Comparison of ENCODE assay signal across 10 cellular contexts in the genomic region with DNA sequence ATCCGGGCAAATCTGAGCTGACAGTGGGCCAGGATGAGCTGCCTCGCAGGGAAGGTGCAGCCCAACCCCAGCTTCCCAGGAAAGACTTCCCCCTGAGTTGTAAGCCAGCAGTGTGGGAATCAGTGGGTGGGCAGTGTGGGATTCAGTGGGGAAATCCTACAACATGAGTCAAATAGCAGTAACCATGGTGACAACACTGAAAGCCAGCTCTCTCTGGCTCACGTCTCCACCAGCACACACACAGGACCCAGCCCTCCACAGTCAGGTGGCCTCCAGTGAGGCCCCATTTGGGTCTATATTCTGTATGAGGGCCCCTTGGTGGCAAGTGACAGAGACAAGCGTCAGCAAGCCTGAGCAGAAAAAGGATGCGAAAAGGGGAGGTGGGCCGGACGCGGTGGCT. TPM values are rescaled to one million over a fixed set of nuclear protein-coding genes. Genes with fewer than 3 reads are reported as not detected.
A peak's percentile ranks its signal among the peaks of the same experiment; 100 is the strongest.
DNase-seq lines count a peak whose midpoint lies in the region; ATAC-seq and TF ChIP-seq lines count a peak whose summit lies in the region.
"Had no signal": no experiment of that assay in that cellular context is flagged by ENCODE, and none has a peak within 500 bp of the region (broad histone marks: within the 10 kb centered on the region; RNA-seq: fewer than 3 reads in every experiment).

No MANE protein-coding gene starts in this region.

- H3K4me3 ChIP-seq in PC-9: 0 out of 2 replicates have a peak overlapping the region, but pooled peaks have one; percentile 12
- H3K4me3 ChIP-seq: psoas muscle had no signal

- POLR2A ChIA-PET in PC-9 (lab: Charles Lee; ENCODE audit: unreplicated experiment): interaction anchor here (0.7 kb wide), 1 partner anchor 20 kb away, joined by 5 read pairs; no protein-coding TSS in a partner anchor

- peaks cover 88% of the 10 kb centered on the region for H3K4me1 ChIP-seq in PC-9 (replicated peaks; ENCODE audit: insufficient read depth)

- H3K36me3 Mint-ChIP-seq in osteocyte (ENCODE audit: unreplicated experiment): no peaks in the 10 kb centered on the region

- ATAC-seq in HG03520 (IDR thresholded peaks at IDR 0.05; ENCODE audit: unreplicated experiment): no peak

- H4K20me1 ChIP-seq in PC-9 (ENCODE audit: insufficient read depth): no peaks in the 10 kb centered on the region

- H3K36me3 ChIP-seq in PC-9 (ENCODE audit: low read depth): no peaks in the 10 kb centered on the region

- peak overlapping the region; percentile 67 for H3K4me2 ChIP-seq in PC-9

- peaks cover 64% of the 10 kb centered on the region for H3F3A ChIP-seq in PC-9 (ENCODE audit: insufficient read depth, low read depth)

- no peak for TF ChIP-seq POLR2A in erythroblast (IDR thresholded peaks at IDR 0.05; ENCODE audit: low read length)

- H3K4me3 Mint-ChIP-seq in osteocyte (ENCODE audit: unreplicated experiment): no peak overlapping the region

- peak overlapping the region; percentile 76 for H3K27ac ChIP-seq in PC-9
- H3K27ac ChIP-seq: psoas muscle had no signal

- no peaks in the 10 kb centered on the region for H3K79me2 ChIP-seq in PC-9 (ENCODE audit: low read depth)

- no peak for TF ChIP-seq CTCF in PC-9 (conservative IDR thresholded peaks at IDR 0.05)
- no peak for TF ChIP-seq CTCF in osteocyte (IDR thresholded peaks at IDR 0.05)

- DNase-seq in AG20443 (ENCODE audit: low spot score) (peak; percentile 86), PC-9 (peak; percentile 45 to 69), erythroblast (lab: John Stamatoyannopoulos, UW) (peak; percentile 48 to 54), osteocyte (ENCODE audit: extremely low spot score, unreplicated experiment) (no peak), GM19240 (ENCODE audit: insufficient read length, low spot score) (no peak), NCI-H1694 treated with DMSO at 0.1 percent for 48 hours (lab: John Stamatoyannopoulos, UW) (no peak), NCI-H526 treated with DMSO at 0.1 percent for 48 hours (lab: John Stamatoyannopoulos, UW) (no peak)
- DNase-seq: NCI-H187 treated with DMSO at 0.1 percent for 48 hours, psoas muscle had no signal

- H3K27me3 Mint-ChIP-seq in osteocyte (ENCODE audit: unreplicated experiment): no peaks in the 10 kb centered on the region

- no peak overlapping the region for H2AFZ ChIP-seq in PC-9

- peak overlapping the region; percentile 70 for H3K27ac Mint-ChIP-seq in osteocyte (ENCODE audit: unreplicated experiment)

- no peaks in the 10 kb centered on the region for H3K9me3 ChIP-seq in PC-9 (ENCODE audit: insufficient read depth, low read depth)
- H3K9me3 ChIP-seq: psoas muscle had no signal

- CTCF ChIA-PET in PC-9 (lab: Charles Lee): no interaction called here

- H3K9me3 Mint-ChIP-seq in osteocyte (ENCODE audit: unreplicated experiment): no peaks in the 10 kb centered on the region

- no TSS peak for BruUV-seq in PC-9 (replicated peaks; lab: Mats Ljungman, UMichigan)

- intact Hi-C loops in PC-9 (cut with micrococcal nuclease; ENCODE audit: unreplicated experiment): no loop called here

- H3K4me1 Mint-ChIP-seq in osteocyte (ENCODE audit: unreplicated experiment): peaks cover 38% of the 10 kb centered on the region

- H3K27me3 ChIP-seq in PC-9 (ENCODE audit: insufficient read depth, low read depth): no peaks in the 10 kb centered on the region

- no peaks in the 10 kb centered on the region for H3K9me2 ChIP-seq in PC-9 (ENCODE audit: insufficient read depth)

RNA-seq across cellular contexts. Expression of a gene that starts 6.0 kb away (rescaled TPM):
- total RNA-seq in PC-9 (2021) (122 and 142 TPM in 2 replicates), osteocyte (90.8 and 91.0 TPM in 2 replicates)

Comparison
In these comparisons a context has a peak if more than half of its experiments do, and no peak if none do; other contexts are left out.
1. DNase-seq: peak in AG20443 (single experiment), PC-9 (2 of 2) and erythroblast (2 of 2); none in osteocyte (single experiment), GM19240 (single experiment), NCI-H1694 treated with DMSO at 0.1 percent for 48 hours (single experiment) and NCI-H526 treated with DMSO at 0.1 percent for 48 hours (single experiment).